ENCODE assay signal across 1 cellular context in the genomic region with DNA sequence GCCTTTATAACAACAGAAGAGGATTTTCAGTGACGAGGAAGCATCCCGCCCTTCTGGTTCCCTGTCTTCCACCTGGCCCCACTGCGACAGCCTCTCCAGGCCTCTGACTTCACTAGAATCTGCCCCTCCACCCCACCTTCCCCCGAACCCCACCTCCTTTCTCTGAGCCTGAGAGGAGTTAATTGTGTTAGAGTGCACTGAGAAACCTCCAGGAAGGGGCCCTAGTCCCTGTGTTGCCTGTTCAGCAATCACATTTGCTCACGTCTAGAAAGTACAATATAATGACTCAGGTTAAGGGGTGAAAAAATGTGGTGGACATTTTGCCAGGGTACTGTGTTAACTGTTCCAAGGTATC.
TF ChIP-seq lines count a peak whose summit lies in the region.

No MANE protein-coding gene starts in this region.

TF ChIP-seq in K562, 482 proteins besides CTCF, POLR2A, EP300 and RAD21 (continued from another document):
- TF ChIP-seq MAZ (CRISPR knock-in tag; conservative IDR thresholded peaks at IDR 0.05 in 1 of 2, IDR thresholded peaks at IDR 0.05 in 1 of 2) (no peak), ZNF561 (CRISPR knock-in tag; conservative IDR thresholded peaks at IDR 0.05) (no peak), RBM14 (IDR thresholded peaks at IDR 0.05; ENCODE audit: borderline replicate concordance, insufficient read depth, low read depth, low read length) (no peak), PCBP1 (IDR thresholded peaks at IDR 0.05; ENCODE audit: low read depth, low read length, poor library complexity, severe bottlenecking) (no peak), MITF (IDR thresholded peaks at IDR 0.05) (no peak), PHB (CRISPR knock-in tag; IDR thresholded peaks at IDR 0.05) (no peak), ZNF217 (CRISPR knock-in tag; IDR thresholded peaks at IDR 0.05) (no peak), ZZZ3 (IDR thresholded peaks at IDR 0.05) (no peak), ETV5 (CRISPR knock-in tag; IDR thresholded peaks at IDR 0.05; ENCODE audit: low read depth) (no peak)
- TF ChIP-seq, protein P1, sequence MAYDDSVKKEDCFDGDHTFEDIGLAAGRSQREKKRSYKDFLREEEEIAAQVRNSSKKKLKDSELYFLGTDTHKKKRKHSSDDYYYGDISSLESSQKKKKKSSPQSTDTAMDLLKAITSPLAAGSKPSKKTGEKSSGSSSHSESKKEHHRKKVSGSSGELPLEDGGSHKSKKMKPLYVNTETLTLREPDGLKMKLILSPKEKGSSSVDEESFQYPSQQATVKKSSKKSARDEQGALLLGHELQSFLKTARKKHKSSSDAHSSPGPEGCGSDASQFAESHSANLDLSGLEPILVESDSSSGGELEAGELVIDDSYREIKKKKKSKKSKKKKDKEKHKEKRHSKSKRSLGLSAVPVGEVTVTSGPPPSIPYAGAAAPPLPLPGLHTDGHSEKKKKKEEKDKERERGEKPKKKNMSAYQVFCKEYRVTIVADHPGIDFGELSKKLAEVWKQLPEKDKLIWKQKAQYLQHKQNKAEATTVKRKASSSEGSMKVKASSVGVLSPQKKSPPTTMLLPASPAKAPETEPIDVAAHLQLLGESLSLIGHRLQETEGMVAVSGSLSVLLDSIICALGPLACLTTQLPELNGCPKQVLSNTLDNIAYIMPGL (CRISPR knock-in tag; IDR thresholded peaks at IDR 0.05): no peak
- TF ChIP-seq, protein P2, sequence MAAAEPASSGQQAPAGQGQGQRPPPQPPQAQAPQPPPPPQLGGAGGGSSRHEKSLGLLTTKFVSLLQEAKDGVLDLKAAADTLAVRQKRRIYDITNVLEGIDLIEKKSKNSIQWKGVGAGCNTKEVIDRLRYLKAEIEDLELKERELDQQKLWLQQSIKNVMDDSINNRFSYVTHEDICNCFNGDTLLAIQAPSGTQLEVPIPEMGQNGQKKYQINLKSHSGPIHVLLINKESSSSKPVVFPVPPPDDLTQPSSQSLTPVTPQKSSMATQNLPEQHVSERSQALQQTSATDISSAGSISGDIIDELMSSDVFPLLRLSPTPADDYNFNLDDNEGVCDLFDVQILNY (CRISPR knock-in tag; IDR thresholded peaks at IDR 0.05): no peak
TF ChIP-seq in K562: peak in this region for 0.
